ENCODE assay signal across 21 cellular contexts in genomic region chr9:2213830-2214468, GRCh38.
"Had no signal": no experiment of that assay in that cellular context is flagged by ENCODE, and none has a peak within 500 bp of the region (broad histone marks: within the 10 kb centered on the region; RNA-seq: fewer than 3 reads in every experiment).

No MANE protein-coding gene starts in this region.

- ATAC-seq: activated CD8-positive, alpha-beta T cell treated with anti-CD3 and anti-CD28 coated beads, Interleukin-2, amount 10 ng/mL, durations not matched to agents 7 days and 5 days; activated T-helper 17 cell treated with anti-CD3 and anti-CD28 coated beads, Interleukin-2, amount 50 U/mL, for 72 hours; esophagus mucosa; natural killer cell treated with Interleukin-12 subunit alpha and Interleukin-12 subunit beta and Interleukin-15 and Interleukin-18, amount 100 ng/mL, for 72 hours; right lobe of liver had no signal

- H3K4me1 ChIP-seq: parathyroid adenoma, right lobe of liver, transverse colon, vagina had no signal

- H3K9me3 Mint-ChIP-seq: activated T-helper 17 cell treated with anti-CD3 and anti-CD28 coated beads, Interleukin-2, amount 50 U/mL, for 72 hours; central memory CD8-positive, alpha-beta T cell; immature natural killer cell; natural killer cell treated with Interleukin-12 subunit alpha and Interleukin-12 subunit beta and Interleukin-15 and Interleukin-18, amount 100 ng/mL, for 72 hours had no signal

- H3K36me3 ChIP-seq: right lobe of liver, stomach, transverse colon, vagina had no signal

- H3K27ac ChIP-seq: hepatocyte, parathyroid adenoma, right lobe of liver, skin epidermis, stomach, transverse colon, vagina, VCaP had no signal

- H3K27me3 ChIP-seq: hepatocyte, right lobe of liver, stomach, transverse colon, vagina had no signal

- H3K27ac Mint-ChIP-seq: activated CD8-positive, alpha-beta T cell treated with anti-CD3 and anti-CD28 coated beads, Interleukin-2, amount 10 ng/mL, durations not matched to agents 7 days and 5 days; activated naive CD8-positive, alpha-beta T cell; activated T-helper 17 cell treated with anti-CD3 and anti-CD28 coated beads, Interleukin-2, amount 50 U/mL, for 72 hours; immature natural killer cell; natural killer cell treated with Interleukin-12 subunit alpha and Interleukin-12 subunit beta and Interleukin-15 and Interleukin-18, amount 100 ng/mL, for 72 hours had no signal

- DNase-seq: activated CD4-positive, alpha-beta T cell treated with anti-CD3 and anti-CD28 coated beads for 1 hour; activated CD4-positive, alpha-beta T cell treated with anti-CD3 and anti-CD28 coated beads, Interleukin-2, amount 50 U/mL, for 1 hour; activated CD8-positive, alpha-beta T cell treated with anti-CD3 and anti-CD28 coated beads, Interleukin-2, amount 10 ng/mL, durations not matched to agents 7 days and 5 days; effector memory CD4-positive, alpha-beta T cell; foreskin melanocyte; immature natural killer cell; right lobe of liver; stimulated activated CD4-positive, alpha-beta T cell treated with anti-CD3 and anti-CD28 coated beads, Interleukin-1b, Interleukin-23, amount 100 ng/mL, for 48 hours; stomach; T-helper 9 cell; transverse colon had no signal

- H3K4me3 Mint-ChIP-seq: activated CD8-positive, alpha-beta T cell treated with anti-CD3 and anti-CD28 coated beads, Interleukin-2, amount 10 ng/mL, durations not matched to agents 7 days and 5 days; activated naive CD8-positive, alpha-beta T cell; activated T-helper 17 cell treated with anti-CD3 and anti-CD28 coated beads, Interleukin-2, amount 50 U/mL, for 72 hours; central memory CD8-positive, alpha-beta T cell; immature natural killer cell; natural killer cell treated with Interleukin-12 subunit alpha and Interleukin-12 subunit beta and Interleukin-15 and Interleukin-18, amount 100 ng/mL, for 72 hours had no signal

- H3K4me3 ChIP-seq: hepatocyte, right lobe of liver, skin epidermis, stomach, transverse colon, vagina had no signal

- H3K27me3 Mint-ChIP-seq: activated naive CD8-positive, alpha-beta T cell; activated T-helper 17 cell treated with anti-CD3 and anti-CD28 coated beads, Interleukin-2, amount 50 U/mL, for 72 hours; central memory CD8-positive, alpha-beta T cell; natural killer cell treated with Interleukin-12 subunit alpha and Interleukin-12 subunit beta and Interleukin-15 and Interleukin-18, amount 100 ng/mL, for 72 hours had no signal

- H3K36me3 Mint-ChIP-seq: natural killer cell treated with Interleukin-12 subunit alpha and Interleukin-12 subunit beta and Interleukin-15 and Interleukin-18, amount 100 ng/mL, for 72 hours had no signal

- H3K9me3 ChIP-seq: right lobe of liver, stomach, transverse colon, vagina had no signal

- H3K4me1 Mint-ChIP-seq: central memory CD8-positive, alpha-beta T cell; immature natural killer cell had no signal
